Comparison of ENCODE assay signal across 26 cellular contexts in genomic region chr1:58465825-58466617, GRCh38.
A peak's percentile ranks its signal among the peaks of the same experiment; 100 is the strongest.
DNase-seq lines count a peak whose midpoint lies in the region; ATAC-seq, FAIRE-seq and TF ChIP-seq lines count a peak whose summit lies in the region.
"Had no signal": no experiment of that assay in that cellular context is flagged by ENCODE, and none has a peak within 500 bp of the region (broad histone marks: within the 10 kb centered on the region; RNA-seq: fewer than 3 reads in every experiment).

No MANE protein-coding gene starts in this region.

- DNase-seq in AG20443 (ENCODE audit: low spot score) (peak; percentile 44), H4 (ENCODE audit: low spot score) (peak; percentile 26), brain microvascular endothelial cell (peak; percentile 18), myocyte (ENCODE audit: low read depth) (peak; percentile 18), H7 (no peak), small intestine (no peak)
- DNase-seq: activated CD4-positive, alpha-beta T cell treated with anti-CD3 and anti-CD28 coated beads, Interleukin-2, amount 10 ng/mL, durations not matched to agents 7 days and 5 days; activated naive CD8-positive, alpha-beta T cell treated with anti-CD3 and anti-CD28 coated beads, Interleukin-2, amount 50 U/mL, for 24 hours; activated T-cell treated with anti-CD3 and anti-CD28 coated beads, Interleukin-2, amount 50 U/mL, for 4 hours; colonic mucosa; effector CD8-positive, alpha-beta T cell; erythroblast; foreskin fibroblast; HCEC 1CT; hippocampal formation; left cardiac atrium; NCI-H2029 treated with DMSO at 0.1 percent for 48 hours; NCI-H345; NCI-H748 treated with DMSO at 0.1 percent for 48 hours; pancreas; RPMI8226; stimulated activated CD4-positive, alpha-beta T cell treated with anti-CD3 and anti-CD28 coated beads, Interleukin-2, amount 100 ng/mL, for 48 hours had no signal

- H3K4me3 ChIP-seq in brain microvascular endothelial cell (ENCODE audit: low read depth, low read length) (no peak overlapping the region), H7 (ENCODE audit: insufficient read depth, low read depth, low read length) (no peak overlapping the region), small intestine (ENCODE audit: low read depth in 1 of 2, low read length in 2 of 2) (no peak overlapping the region)
- H3K4me3 ChIP-seq: colonic mucosa, pancreas, right atrium auricular region, tibial nerve had no signal

- in situ Hi-C loops in brain microvascular endothelial cell (cut with HindIII; ENCODE audit: low pct_ligation_motif_present, low sequenced_read_pairs) = no loop called here

- H3K4me1 ChIP-seq in small intestine (ENCODE audit: control insufficient read depth in 2 of 2, insufficient read depth in 1 of 2, low read depth in 1 of 2, low read length in 1 of 2) = no peaks in the 10 kb centered on the region
- H3K4me1 ChIP-seq: colonic mucosa, pancreas, tibial nerve had no signal

- WGBS in small intestine, 3 donors = 64 to 79% (median 73%) methylated on average over 12 of the region's 12 CpGs

- H3K27me3 ChIP-seq in brain microvascular endothelial cell (replicated peaks) = no peaks in the 10 kb centered on the region
- no peaks in the 10 kb centered on the region for H3K27me3 ChIP-seq in H7 (ENCODE audit: control insufficient read depth, insufficient read depth, low read length)
- no peaks in the 10 kb centered on the region for H3K27me3 ChIP-seq in small intestine (ENCODE audit: control insufficient read depth in 2 of 2, insufficient read depth in 2 of 2, low read length in 2 of 2)
- H3K27me3 ChIP-seq: colonic mucosa, pancreas, right atrium auricular region, tibial nerve had no signal

- no peak for TF ChIP-seq CTCF in brain microvascular endothelial cell (IDR thresholded peaks at IDR 0.05; ENCODE audit: low read depth, low read length, missing control alignments)

- no peaks in the 10 kb centered on the region for H3K9me3 ChIP-seq in small intestine (ENCODE audit: control insufficient read depth, low read depth)
- H3K9me3 ChIP-seq: colonic mucosa, pancreas, right atrium auricular region, tibial nerve had no signal

- H3K36me3 ChIP-seq in brain microvascular endothelial cell (replicated peaks) = no peaks in the 10 kb centered on the region
- H3K36me3 ChIP-seq in H7 (replicated peaks; ENCODE audit: control insufficient read depth, insufficient read depth, low read length) = no peaks in the 10 kb centered on the region
- H3K36me3 ChIP-seq in small intestine (ENCODE audit: control insufficient read depth in 2 of 2, insufficient read depth in 2 of 2, low read length in 2 of 2) = no peaks in the 10 kb centered on the region
- H3K36me3 ChIP-seq: colonic mucosa, pancreas, right atrium auricular region had no signal

- ATAC-seq in GM21528 (IDR thresholded peaks at IDR 0.05; ENCODE audit: low FRiP score, unreplicated experiment) = no peak
- ATAC-seq: activated naive CD8-positive, alpha-beta T cell treated with anti-CD3 and anti-CD28 coated beads, Interleukin-2, amount 50 U/mL, for 24 hours; activated T-cell treated with anti-CD3 and anti-CD28 coated beads, Interleukin-2, amount 50 U/mL, for 4 hours; left cardiac atrium; pancreas had no signal

- H3K27ac ChIP-seq in brain microvascular endothelial cell (no peak overlapping the region), small intestine (ENCODE audit: low read depth in 1 of 2, low read length in 1 of 2) (no peak overlapping the region)
- H3K27ac ChIP-seq: colonic mucosa, pancreas, right atrium auricular region, tibial nerve had no signal

- no peak for FAIRE-seq in small intestine (lab: Jason Lieb, UNC)
- FAIRE-seq: D721Med, pancreas had no signal

Comparison
In these comparisons a context has a peak if more than half of its experiments do, and no peak if none do; other contexts are left out.
1. DNase-seq: peak in AG20443 (single experiment), H4 (single experiment), brain microvascular endothelial cell (single experiment) and myocyte (single experiment); none in H7 (single experiment) and small intestine (single experiment).